10 cellular contexts compared by ENCODE assay signal in genomic region chr14:58296731-58297130, GRCh38. TPM values are rescaled to one million over a fixed set of nuclear protein-coding genes. Genes with fewer than 3 reads are reported as not detected.
DNase-seq lines count a peak whose midpoint lies in the region; ATAC-seq, FAIRE-seq and TF ChIP-seq lines count a peak whose summit lies in the region.
"Had no signal": no experiment of that assay in that cellular context is flagged by ENCODE, and none has a peak within 500 bp of the region (broad histone marks: within the 10 kb centered on the region; RNA-seq: fewer than 3 reads in every experiment).

No MANE protein-coding gene starts in this region.

- H3K9me3 ChIP-seq in Caco-2 (no peaks in the 10 kb centered on the region), parathyroid adenoma (ENCODE audit: control insufficient read depth, low read length) (no peaks in the 10 kb centered on the region)

- peak overlapping the region; percentile 98 for H3K27ac ChIP-seq in parathyroid adenoma

- FAIRE-seq in RCC 7860 (lab: Jason Lieb, UNC): no peak

- H3K36me3 ChIP-seq in Caco-2 (ENCODE audit: control insufficient read depth, insufficient read depth, low read length) (no peaks in the 10 kb centered on the region; the same call in 1 of the 2 replicates), parathyroid adenoma (ENCODE audit: control insufficient read depth, insufficient read depth, low read length) (no peaks in the 10 kb centered on the region)

- H3K4me1 ChIP-seq in Caco-2 (peaks cover 7% of the 10 kb centered on the region; the same call in 1 of the 2 replicates), parathyroid adenoma (peaks cover 8% of the 10 kb centered on the region)

- H2AFZ ChIP-seq in parathyroid adenoma: no peak overlapping the region

- POLR2A ChIA-PET in Caco-2 (lab: Charles Lee): interaction anchor here (1.8 to 1.9 kb wide), 2 partner anchors 9 to 52 kb away, joined by 9 to 27 read pairs; partner anchors contain the start of gene PSMA3

- ATAC-seq in HG02973 (IDR thresholded peaks at IDR 0.05; ENCODE audit: unreplicated experiment): no peak

- H3K4me3 ChIP-seq in Caco-2 (ENCODE audit: low read depth, low read length) (peak overlapping the region; percentile 47), epithelial cell of proximal tubule (ENCODE audit: low read depth, low read length) (peak overlapping the region; percentile 85), parathyroid adenoma (ENCODE audit: low read depth, low read length) (peak overlapping the region; percentile 81)

- no peaks in the 10 kb centered on the region for H3K27me3 ChIP-seq in Caco-2 (replicated peaks; ENCODE audit: control insufficient read depth, insufficient read depth, low read length)
- H3K27me3 ChIP-seq in parathyroid adenoma (ENCODE audit: control insufficient read depth, insufficient read depth, low read length): no peaks in the 10 kb centered on the region

- peaks cover 43% of the 10 kb centered on the region for H3K79me2 ChIP-seq in parathyroid adenoma

- no peak overlapping the region for H3K27ac Mint-ChIP-seq in Caco-2 (ENCODE audit: unreplicated experiment)
- H3K27ac Mint-ChIP-seq: dendritic cell treated with granulocyte-macrophage colony-stimulating factor and Interleukin-4, amounts not matched to agents 40 ng/mL and 50 ng/mL, for 4 days had no signal

- peak overlapping the region; percentile 13 for H3K9ac ChIP-seq in parathyroid adenoma

- CTCF ChIA-PET in Caco-2 (lab: Charles Lee): no interaction called here

- H3K9me3 Mint-ChIP-seq in Caco-2 (ENCODE audit: unreplicated experiment): no peaks in the 10 kb centered on the region
- H3K9me3 Mint-ChIP-seq: dendritic cell treated with granulocyte-macrophage colony-stimulating factor and Interleukin-4, amounts not matched to agents 40 ng/mL and 50 ng/mL, for 4 days had no signal

- H3K4me3 Mint-ChIP-seq in Caco-2 (ENCODE audit: unreplicated experiment): no peak overlapping the region

- peaks cover 46% of the 10 kb centered on the region for H3K36me3 Mint-ChIP-seq in Caco-2 (ENCODE audit: insufficient read depth, unreplicated experiment)

- DNase-seq in Caco-2 (no peak), NCI-H226 (peak; percentile 6), epithelial cell of proximal tubule (ENCODE audit: low read depth) (no peak), NOMO-1 treated with dmso at 0.1 percent for 144 hours (lab: John Stamatoyannopoulos, UW; ENCODE audit: unreplicated experiment) (no peak), RCC 7860 (ENCODE audit: low spot score) (no peak), NCI-H1092 treated with DMSO at 0.1 percent for 48 hours (lab: John Stamatoyannopoulos, UW) (no peak)
- DNase-seq: T1000 had no signal

- intact Hi-C loops in Caco-2 (cut with micrococcal nuclease; ENCODE audit: unreplicated experiment): loop anchor here (1.0 to 5.0 kb wide), 2 partner anchors 9 to 39 kb away; no protein-coding TSS in a partner anchor

- no peaks in the 10 kb centered on the region for H3K4me1 Mint-ChIP-seq in Caco-2 (ENCODE audit: low read depth, unreplicated experiment)

- TF ChIP-seq CTCF in Caco-2 (IDR thresholded peaks at IDR 0.05; ENCODE audit: insufficient read depth in 1 of 2, low read depth in 1 of 2, low read length in 1 of 2, severe bottlenecking in 1 of 2, unreplicated experiment in 1 of 2) (no peak), epithelial cell of proximal tubule (conservative IDR thresholded peaks at IDR 0.05; ENCODE audit: low read depth, low read length) (no peak), parathyroid adenoma (IDR thresholded peaks at IDR 0.05) (no peak)

- H3K27me3 Mint-ChIP-seq in Caco-2 (ENCODE audit: insufficient read depth, unreplicated experiment): no peaks in the 10 kb centered on the region
- H3K27me3 Mint-ChIP-seq: dendritic cell treated with granulocyte-macrophage colony-stimulating factor and Interleukin-4, amounts not matched to agents 40 ng/mL and 50 ng/mL, for 4 days had no signal

- peak overlapping the region; percentile 92 for H3K4me2 ChIP-seq in parathyroid adenoma (ENCODE audit: low read length)

- BruUV-seq in Caco-2 (replicated peaks; lab: Mats Ljungman, UMichigan): no TSS peak

RNA-seq across cellular contexts. Expression of gene ARID4A, which starts 1.6 kb away (rescaled TPM):
- total RNA-seq in Caco-2 (2022) (30.7 and 31.5 TPM in 2 replicates), epithelial cell of proximal tubule (2.7 and 8.6 TPM in 2 replicates)

RNA-seq across cellular contexts. Expression of gene PSMA3, which starts 52.1 kb away (rescaled TPM):
- total RNA-seq in Caco-2 (2022): 334 and 352 TPM in 2 replicates
- 255 TPM in 2 replicates for total RNA-seq in epithelial cell of proximal tubule
